Comparison of ENCODE assay signal across 8 cellular contexts in genomic region chr5:139792218-139792617, GRCh38. TPM values are rescaled to one million over a fixed set of nuclear protein-coding genes. Genes with fewer than 3 reads are reported as not detected.
"Had no signal": no experiment of that assay in that cellular context is flagged by ENCODE, and none has a peak within 500 bp of the region (broad histone marks: within the 10 kb centered on the region; RNA-seq: fewer than 3 reads in every experiment).

No MANE protein-coding gene starts in this region.

- DNase-seq: GOT3, H7, IMR-90, KG1 had no signal

- H3K36me3 ChIP-seq: HAP-1 had no signal

- FAIRE-seq: HTR-8/SVneo had no signal

- H3K9me3 ChIP-seq: HAP-1 had no signal

- ATAC-seq: HCT116 had no signal

- H3K4me1 ChIP-seq: HAP-1 had no signal

- H3K4me3 ChIP-seq: HAP-1 had no signal

RNA-seq across cellular contexts. Expression of gene PSD2, which starts 3.4 kb away (rescaled TPM):
- total RNA-seq: HT-29, IMR-90 had no signal
